In genomic region chrX:3939967-3940610, GRCh38 we compare ENCODE assay signal across 10 cellular contexts.
A peak's percentile ranks its signal among the peaks of the same experiment; 100 is the strongest.
DNase-seq lines count a peak whose midpoint lies in the region; ATAC-seq and TF ChIP-seq lines count a peak whose summit lies in the region.
"Had no signal": no experiment of that assay in that cellular context is flagged by ENCODE, and none has a peak within 500 bp of the region (broad histone marks: within the 10 kb centered on the region; RNA-seq: fewer than 3 reads in every experiment).

No MANE protein-coding gene starts in this region.

- TF ChIP-seq CTCF in GM12873 (IDR thresholded peaks at IDR 0.05; ENCODE audit: insufficient read depth, low read depth, low read length, missing control alignments) = peak; percentile 45
- TF ChIP-seq CTCF in fibroblast of lung (conservative IDR thresholded peaks at IDR 0.05 in 1 of 2, IDR thresholded peaks at IDR 0.05 in 1 of 2; ENCODE audit: low read depth in 1 of 2, low read length in 2 of 2) = peak; percentile 14 to 36

- H3K4me1 ChIP-seq in fibroblast of lung (ENCODE audit: control insufficient read depth, extremely low read depth, insufficient read depth, low read length) = no peaks in the 10 kb centered on the region
- H3K4me1 ChIP-seq in aorta (ENCODE audit: control insufficient read depth in 1 of 2, insufficient read depth in 2 of 2, low read length in 2 of 2) = no peaks in the 10 kb centered on the region

- H3K79me2 ChIP-seq in fibroblast of lung (ENCODE audit: control insufficient read depth, insufficient read depth, low read length) = no peaks in the 10 kb centered on the region

- H3K4me1 Mint-ChIP-seq in activated T-cell treated with anti-CD3 and anti-CD28 coated beads, Interleukin-2, amount 50 U/mL, for 24 hours (ENCODE audit: low read depth) = no peaks in the 10 kb centered on the region
- H3K4me1 Mint-ChIP-seq: naive thymus-derived CD4-positive, alpha-beta T cell had no signal

- DNase-seq in A172 (ENCODE audit: low spot score) (peak; percentile 6), NCI-H774 (lab: John Stamatoyannopoulos, UW) (peak; percentile 34), fibroblast of lung (ENCODE audit: low read depth in 2 of 2) (peak; percentile 4 to 6), aorta (no peak)
- no peak for DNase-seq in activated T-cell treated with anti-CD3 and anti-CD28 coated beads, Interleukin-2, amount 50 U/mL, for 24 hours
- DNase-seq: activated CD8-positive, alpha-beta memory T cell treated with anti-CD3 and anti-CD28 coated beads for 24 hours had no signal

- no peak overlapping the region for H3K4me2 ChIP-seq in fibroblast of lung (ENCODE audit: extremely low read depth, insufficient read depth, low read length)

- H3K9me3 Mint-ChIP-seq in activated T-cell treated with anti-CD3 and anti-CD28 coated beads, Interleukin-2, amount 50 U/mL, for 24 hours = peaks cover 3% of the 10 kb centered on the region

- H3K4me3 ChIP-seq in fibroblast of lung (replicated peaks in 1 of 4; ENCODE audit: control extremely low read depth in 1 of 4, insufficient read depth in 1 of 4, low read depth in 3 of 4, low read length in 4 of 4) = no peak overlapping the region
- no peak overlapping the region for H3K4me3 ChIP-seq in aorta (ENCODE audit: low read length in 2 of 2)

- H2AFZ ChIP-seq in fibroblast of lung (ENCODE audit: low read length) = no peak overlapping the region

- no peak for ATAC-seq in aorta (ENCODE audit: low FRiP score)
- no peak for ATAC-seq in GM21717 (IDR thresholded peaks at IDR 0.05; ENCODE audit: unreplicated experiment)
- no peak for ATAC-seq in GM21529 (IDR thresholded peaks at IDR 0.05; ENCODE audit: unreplicated experiment)
- ATAC-seq: naive thymus-derived CD4-positive, alpha-beta T cell had no signal

- H3K27ac Mint-ChIP-seq in activated T-cell treated with anti-CD3 and anti-CD28 coated beads, Interleukin-2, amount 50 U/mL, for 24 hours = no peak overlapping the region
- H3K27ac Mint-ChIP-seq: naive thymus-derived CD4-positive, alpha-beta T cell had no signal

- H3K36me3 Mint-ChIP-seq in activated T-cell treated with anti-CD3 and anti-CD28 coated beads, Interleukin-2, amount 50 U/mL, for 24 hours (ENCODE audit: low read depth) = no peaks in the 10 kb centered on the region

- H3K9me3 ChIP-seq in fibroblast of lung (ENCODE audit: control insufficient read depth, insufficient read depth, low read depth, low read length) (no peaks in the 10 kb centered on the region), aorta (ENCODE audit: control insufficient read depth, low read length) (no peaks in the 10 kb centered on the region)

- H3K4me3 Mint-ChIP-seq in activated T-cell treated with anti-CD3 and anti-CD28 coated beads, Interleukin-2, amount 50 U/mL, for 24 hours = no peak overlapping the region
- H3K4me3 Mint-ChIP-seq: naive thymus-derived CD4-positive, alpha-beta T cell had no signal

- no peak overlapping the region for H3K27ac ChIP-seq in fibroblast of lung (ENCODE audit: insufficient read depth, low read length)
- H3K27ac ChIP-seq in aorta (ENCODE audit: low read depth in 1 of 2, low read length in 2 of 2) = no peak overlapping the region

- H3K36me3 ChIP-seq in fibroblast of lung (ENCODE audit: control insufficient read depth, insufficient read depth, low read length) (no peaks in the 10 kb centered on the region), aorta (ENCODE audit: control insufficient read depth in 1 of 2, insufficient read depth in 2 of 2, low read length in 1 of 2) (no peaks in the 10 kb centered on the region)

- peaks cover 27% of the 10 kb centered on the region for H3K27me3 Mint-ChIP-seq in activated T-cell treated with anti-CD3 and anti-CD28 coated beads, Interleukin-2, amount 50 U/mL, for 24 hours

- intact Hi-C loops in aorta (cut with DNase I) = no loop called here

- WGBS in aorta, 2 donors = 17 to 19% methylated on average over 4 of the region's 4 CpGs

- no peaks in the 10 kb centered on the region for H4K20me1 ChIP-seq in fibroblast of lung (ENCODE audit: control insufficient read depth, extremely low read depth, insufficient read depth, low read length)

- no peak overlapping the region for H3K9ac ChIP-seq in fibroblast of lung (ENCODE audit: insufficient read depth, low read length)

- H3K27me3 ChIP-seq in fibroblast of lung (ENCODE audit: control insufficient read depth, insufficient read depth, low read length) (no peaks in the 10 kb centered on the region), aorta (ENCODE audit: control insufficient read depth in 1 of 2, insufficient read depth in 2 of 2, low read length in 1 of 2) (no peaks in the 10 kb centered on the region)

Comparison
In these comparisons a context has a peak if more than half of its experiments do, and no peak if none do; other contexts are left out.
1. DNase-seq: peak in A172 (single experiment), NCI-H774 (single experiment) and fibroblast of lung (2 of 2); none in aorta (0 of 2) and activated T-cell treated with anti-CD3 and anti-CD28 coated beads, Interleukin-2, amount 50 U/mL, for 24 hours (single experiment).